ENCODE assay signal across 9 cellular contexts in genomic region chr11:73242291-73243092, GRCh38. TPM values are rescaled to one million over a fixed set of nuclear protein-coding genes. Genes with fewer than 3 reads are reported as not detected.
DNase-seq lines count a peak whose midpoint lies in the region; ATAC-seq and TF ChIP-seq lines count a peak whose summit lies in the region.
"Had no signal": no experiment of that assay in that cellular context is flagged by ENCODE, and none has a peak within 500 bp of the region (broad histone marks: within the 10 kb centered on the region; RNA-seq: fewer than 3 reads in every experiment).

No MANE protein-coding gene starts in this region.

- no peaks in the 10 kb centered on the region for H3K36me3 ChIP-seq in CD8-positive, alpha-beta T cell (ENCODE audit: insufficient read depth, low read length)

- H3K4me1 ChIP-seq in CD8-positive, alpha-beta T cell (ENCODE audit: insufficient read depth, low read length): no peaks in the 10 kb centered on the region

- H3K27ac Mint-ChIP-seq in CD8-positive, alpha-beta T cell: no peak overlapping the region

- ATAC-seq in CD8-positive, alpha-beta T cell: no peak
- ATAC-seq in GM21515 (IDR thresholded peaks at IDR 0.05; ENCODE audit: unreplicated experiment) (peak; percentile 59), sciatic nerve (peak; percentile 83), HG02840 (IDR thresholded peaks at IDR 0.05; ENCODE audit: low FRiP score, unreplicated experiment) (no peak)

- POLR2A ChIA-PET in CD8-positive, alpha-beta T cell (lab: Charles Lee): no interaction called here

- DNase-seq in CD8-positive, alpha-beta T cell: peak in 6 of 7 experiments; percentile 29 to 84 (median 69)
- peak; percentile 63 for DNase-seq in NCI-H1105 (lab: John Stamatoyannopoulos, UW)
- DNase-seq in T-helper 9 cell: peak; percentile 44
- DNase-seq in astrocyte of the hippocampus (ENCODE audit: low read depth, low spot score): peak; percentile 89
- DNase-seq in hypothalamus (lab: John Stamatoyannopoulos, UW): peak in 47 of 51 donors; percentile 13 to 84 (median 50)
- DNase-seq in sciatic nerve (ENCODE audit: low spot score): peak; percentile 81

- no peaks in the 10 kb centered on the region for H3K4me1 Mint-ChIP-seq in CD8-positive, alpha-beta T cell (ENCODE audit: low read depth)

- no peaks in the 10 kb centered on the region for H3K36me3 Mint-ChIP-seq in CD8-positive, alpha-beta T cell

- H3K27me3 Mint-ChIP-seq in CD8-positive, alpha-beta T cell (ENCODE audit: low read depth): peaks cover 10% of the 10 kb centered on the region

- H3K27me3 ChIP-seq in CD8-positive, alpha-beta T cell (ENCODE audit: insufficient read depth, low read length): no peaks in the 10 kb centered on the region

- H3K27ac ChIP-seq in CD8-positive, alpha-beta T cell (ENCODE audit: low read depth, low read length): no peak overlapping the region

- CTCF ChIA-PET in CD8-positive, alpha-beta T cell (lab: Charles Lee): no interaction called here

- H3K9me3 Mint-ChIP-seq in CD8-positive, alpha-beta T cell: no peaks in the 10 kb centered on the region

- no peaks in the 10 kb centered on the region for H3K9me3 ChIP-seq in CD8-positive, alpha-beta T cell (ENCODE audit: low read length)

- H3K4me3 ChIP-seq in CD8-positive, alpha-beta T cell (ENCODE audit: low read depth, low read length): no peak overlapping the region

- no peak overlapping the region for H3K4me3 Mint-ChIP-seq in CD8-positive, alpha-beta T cell

- no peak for TF ChIP-seq CTCF in CD8-positive, alpha-beta T cell (IDR thresholded peaks at IDR 0.05)

- intact Hi-C loops in CD8-positive, alpha-beta T cell (cut with DNase I, micrococcal nuclease): no loop called here
- intact Hi-C loops in sciatic nerve (cut with DNase I): loop anchor here (10.0 kb wide), 1 partner anchor 408 kb away; no protein-coding TSS in a partner anchor

RNA-seq across cellular contexts. Expression of gene P2RY2, which starts 24.4 kb away (rescaled TPM):
- not detected for total RNA-seq in CD8-positive, alpha-beta T cell
- total RNA-seq in sciatic nerve: 12.3 TPM
- total RNA-seq: activated CD8-positive, alpha-beta memory T cell treated with anti-CD3 and anti-CD28 coated beads for 36 hours had no signal

RNA-seq across cellular contexts. Expression of gene P2RY6, which starts 29.6 kb away (rescaled TPM):
- total RNA-seq in CD8-positive, alpha-beta T cell: not detected
- total RNA-seq in sciatic nerve: 3.6 TPM
- total RNA-seq: activated CD8-positive, alpha-beta memory T cell treated with anti-CD3 and anti-CD28 coated beads for 36 hours had no signal

Comparison
In these comparisons a context has a peak if more than half of its experiments do, and no peak if none do; other contexts are left out.
1. ATAC-seq: peak in GM21515 (single experiment) and sciatic nerve (single experiment); none in CD8-positive, alpha-beta T cell (single experiment) and HG02840 (single experiment).
2. RNA of gene P2RY2, which starts 24.4 kb away (total RNA-seq): 12.3 TPM in sciatic nerve (single experiment); not detected in CD8-positive, alpha-beta T cell; every median in the first group is over 10 times any median in the second.
3. Peak in every context shown above with its lines, with median percentiles within 50 percentile points of each other: DNase-seq.